11 cellular contexts compared by ENCODE assay signal in the genomic region with DNA sequence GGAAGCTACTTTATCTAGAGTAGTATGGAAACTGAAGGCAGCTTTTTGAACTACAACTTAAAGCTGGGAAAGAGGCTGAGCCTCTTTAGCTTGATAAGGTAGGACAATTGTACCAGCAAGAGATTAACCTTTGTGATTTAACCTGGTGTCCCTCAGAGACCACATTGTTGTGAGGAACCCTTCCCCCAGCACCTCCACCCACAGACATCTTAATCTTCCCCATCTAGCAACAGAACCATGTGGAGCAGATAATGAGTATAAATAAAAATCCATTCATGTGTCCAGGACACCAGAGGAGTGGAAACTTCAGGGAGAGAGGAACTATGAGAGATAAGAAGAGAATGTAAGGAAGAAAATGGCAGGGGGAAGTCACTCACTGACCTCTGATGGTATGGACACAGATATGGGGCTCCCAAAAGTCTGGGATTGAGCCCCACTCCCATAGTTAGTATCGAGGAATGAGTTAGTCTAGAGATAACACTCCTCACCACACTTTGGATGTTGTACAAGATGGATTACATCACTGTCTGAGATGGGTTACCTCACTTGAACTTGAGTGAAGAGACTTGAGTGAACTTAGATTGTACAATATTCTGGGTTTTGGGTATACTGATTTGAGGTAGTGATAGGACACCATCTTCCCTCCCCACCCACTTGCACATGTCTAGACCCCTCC.
"Had no signal": no experiment of that assay in that cellular context is flagged by ENCODE, and none has a peak within 500 bp of the region (broad histone marks: within the 10 kb centered on the region; RNA-seq: fewer than 3 reads in every experiment).

No MANE protein-coding gene starts in this region.

- H3K9me3 ChIP-seq: gastroesophageal sphincter, ovary, testis had no signal

- DNase-seq: activated naive CD4-positive, alpha-beta T cell treated with anti-CD3 and anti-CD28 coated beads, Interleukin-2, amount 50 U/mL, for 16 hours; amygdala; left ventricle myocardium superior; mesenchymal stem cell; ovary; stimulated activated CD4-positive, alpha-beta T cell treated with anti-CD3 and anti-CD28 coated beads, Interleukin-4, amount 100 ng/mL, for 1 hour; stimulated activated CD8-positive, alpha-beta memory T cell treated with anti-CD3 and anti-CD28 coated beads, Interleukin-4, amount 100 ng/mL, for 48 hours; testis had no signal

- H3K36me3 ChIP-seq: gastroesophageal sphincter, ovary had no signal

- H3K27me3 Mint-ChIP-seq: stimulated activated naive CD8-positive, alpha-beta T cell treated with anti-CD3 and anti-CD28 coated beads, Interleukin-15, Interleukin-2, amounts not matched to agents 100 ng/mL and 50 ng/mL, for 24 hours had no signal

- H3K4me3 Mint-ChIP-seq: neural crest cell; stimulated activated naive CD8-positive, alpha-beta T cell treated with anti-CD3 and anti-CD28 coated beads, Interleukin-15, Interleukin-2, amounts not matched to agents 100 ng/mL and 50 ng/mL, for 24 hours had no signal

- H3K27ac ChIP-seq: gastroesophageal sphincter, ovary, testis had no signal

- H3K27ac Mint-ChIP-seq: stimulated activated naive CD8-positive, alpha-beta T cell treated with anti-CD3 and anti-CD28 coated beads, Interleukin-15, Interleukin-2, amounts not matched to agents 100 ng/mL and 50 ng/mL, for 24 hours had no signal

- H3K9me3 Mint-ChIP-seq: neural crest cell; stimulated activated naive CD8-positive, alpha-beta T cell treated with anti-CD3 and anti-CD28 coated beads, Interleukin-15, Interleukin-2, amounts not matched to agents 100 ng/mL and 50 ng/mL, for 24 hours had no signal

- H3K27me3 ChIP-seq: gastroesophageal sphincter, ovary, testis had no signal

- ATAC-seq: gastroesophageal sphincter, left ventricle myocardium superior had no signal

- H3K4me3 ChIP-seq: gastroesophageal sphincter, ovary, testis had no signal
